Comparison of ENCODE assay signal across 8 cellular contexts in genomic region chr19:29812080-29812880, GRCh38. TPM values are rescaled to one million over a fixed set of nuclear protein-coding genes. Genes with fewer than 3 reads are reported as not detected.
DNase-seq lines count a peak whose midpoint lies in the region; ATAC-seq, FAIRE-seq and TF ChIP-seq lines count a peak whose summit lies in the region.

No MANE protein-coding gene starts in this region.

- peak; percentile 30 for DNase-seq in activated CD4-positive, alpha-beta T cell treated with anti-CD3 and anti-CD28 coated beads for 48 hours
- no peak for DNase-seq in activated CD4-positive, alpha-beta T cell treated with anti-CD3 and anti-CD28 coated beads, Interleukin-2, amount 50 U/mL, for 1 hour
- DNase-seq in activated CD4-positive, alpha-beta T cell treated with anti-CD3 and anti-CD28 coated beads, Interleukin-2, amount 50 U/mL, for 48 hours: peak; percentile 26 to 30
- no peak for DNase-seq in fibroblast of pulmonary artery (ENCODE audit: low read depth)
- DNase-seq in GDM1 (lab: John Stamatoyannopoulos, UW): no peak
- DNase-seq in frontal cortex (ENCODE audit: low spot score in 2 of 2): no peak

- peak; percentile 6 for ATAC-seq in HG03066 (IDR thresholded peaks at IDR 0.05; ENCODE audit: low read depth, unreplicated experiment)

- no peaks in the 10 kb centered on the region for H3K27me3 ChIP-seq in rectal smooth muscle tissue (ENCODE audit: control insufficient read depth, insufficient read depth, low read length)

- FAIRE-seq in frontal cortex (lab: Jason Lieb, UNC): no peak

- TF ChIP-seq CTCF in fibroblast of pulmonary artery (IDR thresholded peaks at IDR 0.05; ENCODE audit: low read length, missing control alignments): no peak

- peak overlapping the region; percentile 43 for H3K4me3 ChIP-seq in fibroblast of pulmonary artery (replicated peaks; ENCODE audit: low read depth, low read length)
- H3K4me3 ChIP-seq in rectal smooth muscle tissue (ENCODE audit: low read length): peak overlapping the region; percentile 52

- H3K36me3 ChIP-seq in rectal smooth muscle tissue (ENCODE audit: control insufficient read depth, insufficient read depth, low read length): no peaks in the 10 kb centered on the region

- H3K4me1 ChIP-seq in rectal smooth muscle tissue (ENCODE audit: control insufficient read depth, insufficient read depth, low read length): no peaks in the 10 kb centered on the region

- H3K27ac ChIP-seq in rectal smooth muscle tissue (ENCODE audit: low read depth, low read length): no peak overlapping the region

- no peak overlapping the region for H3K9ac ChIP-seq in rectal smooth muscle tissue (ENCODE audit: low read length)

RNA-seq across cellular contexts. Expression of gene CCNE1, which starts 0.5 kb away (rescaled TPM):
- total RNA-seq in frontal cortex: 1.6 TPM

Comparison
In these comparisons a context has a peak if more than half of its experiments do, and no peak if none do; other contexts are left out.
1. DNase-seq: peak in activated CD4-positive, alpha-beta T cell treated with anti-CD3 and anti-CD28 coated beads for 48 hours (single experiment) and activated CD4-positive, alpha-beta T cell treated with anti-CD3 and anti-CD28 coated beads, Interleukin-2, amount 50 U/mL, for 48 hours (2 of 2); none in activated CD4-positive, alpha-beta T cell treated with anti-CD3 and anti-CD28 coated beads, Interleukin-2, amount 50 U/mL, for 1 hour (single experiment), fibroblast of pulmonary artery (single experiment), GDM1 (single experiment) and frontal cortex (0 of 2).